8 cellular contexts compared by ENCODE assay signal in genomic region chr2:54103454-54104314, GRCh38. TPM values are rescaled to one million over a fixed set of nuclear protein-coding genes. Genes with fewer than 3 reads are reported as not detected.
A peak's percentile ranks its signal among the peaks of the same experiment; 100 is the strongest.
DNase-seq lines count a peak whose midpoint lies in the region; ATAC-seq and TF ChIP-seq lines count a peak whose summit lies in the region.

No MANE protein-coding gene starts in this region.

- POLR2A ChIA-PET in activated CD8-positive, alpha-beta T cell treated with anti-CD3 and anti-CD28 coated beads for 36 hours (lab: Charles Lee), result no interaction called here

- CTCF ChIA-PET in activated CD8-positive, alpha-beta T cell treated with anti-CD3 and anti-CD28 coated beads for 36 hours (lab: Charles Lee), result no interaction called here

- no peaks in the 10 kb centered on the region for H3K27me3 ChIP-seq in GM23248 (replicated peaks; ENCODE audit: insufficient read depth)
- no peaks in the 10 kb centered on the region; the same call in 1 of the 2 replicates for H3K27me3 ChIP-seq in MG63
- no peaks in the 10 kb centered on the region for H3K27me3 ChIP-seq in right cardiac atrium (ENCODE audit: control insufficient read depth, insufficient read depth)
- no peaks in the 10 kb centered on the region for H3K27me3 ChIP-seq in thoracic aorta (replicated peaks; ENCODE audit: insufficient read depth)

- in situ Hi-C loops in GM13977 (cut with MboI; ENCODE audit: low pct_unique_long_range_greater_than_20kb, low sequenced_read_pairs, unreplicated experiment) (loop anchor here (25.0 kb wide), 1 partner anchor 609 kb away; the partner anchor contains the start of gene EML6), GM23248 (cut with MboI) (loop anchor here (25.0 kb wide), 1 partner anchor 1084 kb away; no protein-coding TSS in a partner anchor)

- peak overlapping the region; percentile 47 for H3K4me2 ChIP-seq in GM23248 (ENCODE audit: unreplicated experiment)

- no peaks in the 10 kb centered on the region for H3K36me3 ChIP-seq in GM23248 (ENCODE audit: low read depth)
- H3K36me3 ChIP-seq in MG63, result no peaks in the 10 kb centered on the region
- no peaks in the 10 kb centered on the region for H3K36me3 ChIP-seq in thoracic aorta

- H3K27ac Mint-ChIP-seq in activated CD8-positive, alpha-beta T cell treated with anti-CD3 and anti-CD28 coated beads for 36 hours, result no peak overlapping the region

- no peaks in the 10 kb centered on the region for H3K9me2 ChIP-seq in GM23248 (ENCODE audit: insufficient read depth)

- H3K36me3 Mint-ChIP-seq in activated CD8-positive, alpha-beta T cell treated with anti-CD3 and anti-CD28 coated beads for 36 hours (ENCODE audit: low read depth), result no peaks in the 10 kb centered on the region

- TF ChIP-seq CTCF in GM13977 (IDR thresholded peaks at IDR 0.05; ENCODE audit: extremely low read depth, insufficient read depth, missing control alignments), result no peak
- TF ChIP-seq CTCF in activated CD8-positive, alpha-beta T cell treated with anti-CD3 and anti-CD28 coated beads for 36 hours (IDR thresholded peaks at IDR 0.05), result no peak
- no peak for TF ChIP-seq CTCF in thoracic aorta (IDR thresholded peaks at IDR 0.05)

- 0 to 1% methylated on average over 3 of the region's 3 CpGs for WGBS in GM23248 (ENCODE audit: low coverage in 1 of 2, low lambda C conversion rate in 2 of 2, missing lambda C conversion rate in 2 of 2), 2 experiments
- 30% methylated on average over 3 of the region's 3 CpGs for WGBS in right cardiac atrium

- intact Hi-C loops in activated CD8-positive, alpha-beta T cell treated with anti-CD3 and anti-CD28 coated beads for 36 hours (cut with micrococcal nuclease), result loop anchor here (5.0 kb wide), 1 partner anchor 399 kb away; no protein-coding TSS in a partner anchor
- intact Hi-C loops in right cardiac atrium (cut with DNase I), result loop anchor here in 1 of 4 donors (10.0 kb wide), 1 partner anchor 601 kb away; no protein-coding TSS in a partner anchor

- H3K4me1 ChIP-seq in GM23248 (ENCODE audit: insufficient read depth), result peaks cover 9% of the 10 kb centered on the region
- peaks cover 3% of the 10 kb centered on the region for H3K4me1 ChIP-seq in right cardiac atrium (ENCODE audit: control insufficient read depth, insufficient read depth, low read length)
- H3K4me1 ChIP-seq in thoracic aorta (ENCODE audit: control insufficient read depth in 1 of 2, low read depth in 2 of 2), result peaks cover 6 to 23% of the 10 kb centered on the region in 2 donors

- H3F3A ChIP-seq in GM23248 (ENCODE audit: insufficient read depth), result no peaks in the 10 kb centered on the region; the same call in 1 of the 2 replicates

- peak; percentile 25 for DNase-seq in GM13977 (ENCODE audit: low spot score)
- DNase-seq in GM23248, result peak; percentile 83
- peak; percentile 88 for DNase-seq in MG63
- DNase-seq in activated CD8-positive, alpha-beta T cell treated with anti-CD3 and anti-CD28 coated beads for 36 hours, result peak; percentile 52
- DNase-seq in right cardiac atrium, result peak in 2 of 3 donors; percentile 27 to 53
- no peak for DNase-seq in thoracic aorta (ENCODE audit: low spot score)
- DNase-seq in NCI-H128 (lab: John Stamatoyannopoulos, UW; ENCODE audit: unreplicated experiment), result no peak
- no peak for DNase-seq in cerebellum (ENCODE audit: low spot score)

- no peaks in the 10 kb centered on the region for H3K79me2 ChIP-seq in GM23248 (ENCODE audit: insufficient read depth)

- H2AFZ ChIP-seq in GM23248, result peak overlapping the region; percentile 54; the same call in 1 of the 2 replicates

- ATAC-seq in activated CD8-positive, alpha-beta T cell treated with anti-CD3 and anti-CD28 coated beads for 36 hours, result peak; percentile 96
- ATAC-seq in right cardiac atrium (peak; percentile 79 to 87), thoracic aorta (ENCODE audit: insufficient number of reproducible peaks, low FRiP score, low read depth) (peak; percentile 55)

- no peaks in the 10 kb centered on the region for H4K20me1 ChIP-seq in GM23248 (ENCODE audit: insufficient read depth)

- H3K27ac ChIP-seq in GM23248 (no peak overlapping the region), right cardiac atrium (ENCODE audit: low read length) (no peak overlapping the region), thoracic aorta (no peak overlapping the region)

- no peaks in the 10 kb centered on the region for H3K27me3 Mint-ChIP-seq in activated CD8-positive, alpha-beta T cell treated with anti-CD3 and anti-CD28 coated beads for 36 hours

- H3K4me3 Mint-ChIP-seq in activated CD8-positive, alpha-beta T cell treated with anti-CD3 and anti-CD28 coated beads for 36 hours, result no peak overlapping the region

- H3K9ac ChIP-seq in GM23248, result no peak overlapping the region

- H3K4me1 Mint-ChIP-seq in activated CD8-positive, alpha-beta T cell treated with anti-CD3 and anti-CD28 coated beads for 36 hours (ENCODE audit: low read depth), result peaks cover 7% of the 10 kb centered on the region

- H3K9me3 Mint-ChIP-seq in activated CD8-positive, alpha-beta T cell treated with anti-CD3 and anti-CD28 coated beads for 36 hours, result no peaks in the 10 kb centered on the region

- H3K4me3 ChIP-seq in GM23248, result no peak overlapping the region
- H3K4me3 ChIP-seq in MG63, result no peak overlapping the region
- no peak overlapping the region for H3K4me3 ChIP-seq in right cardiac atrium (ENCODE audit: low read length)
- no peak overlapping the region for H3K4me3 ChIP-seq in thoracic aorta

- H3K9me3 ChIP-seq in GM23248 (ENCODE audit: low read depth), result no peaks in the 10 kb centered on the region
- H3K9me3 ChIP-seq in MG63, result no peaks in the 10 kb centered on the region
- H3K9me3 ChIP-seq in right cardiac atrium (ENCODE audit: control insufficient read depth, low read length), result no peaks in the 10 kb centered on the region
- no peaks in the 10 kb centered on the region for H3K9me3 ChIP-seq in thoracic aorta

RNA-seq across cellular contexts. Expression of gene ACYP2, which starts 11.7 kb away (rescaled TPM):
- total RNA-seq in GM23248 (2014; rRNA removed; shearing (Covaris generic)), result 6.7 and 16.6 TPM in 2 replicates
- 41.6 and 42.7 TPM in 2 replicates for polyA plus RNA-seq in GM23248 (2016; fragmentation: Nextera tagmentation; extraction: Ambion mirVana)
- 2.3 and 6.9 TPM in 2 replicates for total RNA-seq in MG63 (2014; rRNA removed; shearing (Covaris generic); ENCODE audit: low replicate concordance)
- total RNA-seq in activated CD8-positive, alpha-beta T cell treated with anti-CD3 and anti-CD28 coated beads for 36 hours, result 1 to 10 TPM; 5.8 to 6.0 TPM
- total RNA-seq in right cardiac atrium, result 10 to 100 TPM; 47.1 to 70.2 (median 60.0) TPM
- 122 TPM for polyA plus RNA-seq in right cardiac atrium
- total RNA-seq in thoracic aorta, result 10 to 100 TPM; 15.5 to 26.7 TPM
- total RNA-seq in cerebellum, result 21.6 TPM

Comparison
In these comparisons a context has a peak if more than half of its experiments do, and no peak if none do; other contexts are left out.
1. DNase-seq: peak in GM13977 (single experiment), GM23248 (single experiment), MG63 (single experiment), activated CD8-positive, alpha-beta T cell treated with anti-CD3 and anti-CD28 coated beads for 36 hours (single experiment) and right cardiac atrium (2 of 3); none in thoracic aorta (single experiment), NCI-H128 (single experiment) and cerebellum (single experiment).
2. Peak in every context shown above with its lines, with median percentiles within 50 percentile points of each other: ATAC-seq.